In the genomic region with DNA sequence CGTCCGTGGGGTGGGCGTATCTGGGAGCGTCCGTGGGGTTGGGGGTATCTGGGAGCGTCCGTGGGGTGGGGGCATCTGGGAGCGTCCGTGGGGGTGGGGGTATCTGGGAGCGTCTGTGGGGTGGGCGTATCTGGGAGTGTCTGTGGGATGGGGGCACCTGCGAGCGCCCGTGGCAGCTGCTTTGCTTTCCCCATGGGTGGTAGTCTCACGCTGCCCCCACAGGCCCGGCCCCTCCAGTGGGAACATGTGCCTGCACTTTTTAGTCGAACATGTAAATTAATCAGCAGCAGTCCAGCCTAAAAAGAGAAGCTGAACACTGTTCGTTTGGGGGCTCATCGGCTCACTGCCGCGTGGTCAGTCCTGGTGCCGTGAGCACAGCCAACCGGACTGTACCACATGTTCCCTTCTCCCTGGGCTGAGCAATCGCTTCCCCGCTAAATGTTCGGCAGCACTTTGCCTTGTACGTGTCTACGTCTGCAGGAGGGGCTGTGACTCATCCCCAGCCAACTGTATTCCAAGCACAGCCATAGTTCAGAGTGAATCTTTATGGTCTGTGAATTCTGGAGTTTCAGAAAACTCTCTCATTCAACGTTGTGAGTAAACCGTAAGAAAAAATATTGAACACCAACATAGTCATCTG, we compare ENCODE assay signal across 10 cellular contexts.
DNase-seq lines count a peak whose midpoint lies in the region; ATAC-seq and TF ChIP-seq lines count a peak whose summit lies in the region.
"Had no signal": no experiment of that assay in that cellular context is flagged by ENCODE, and none has a peak within 500 bp of the region (broad histone marks: within the 10 kb centered on the region; RNA-seq: fewer than 3 reads in every experiment).

No MANE protein-coding gene starts in this region.

- TF ChIP-seq CTCF in GM10266 (IDR thresholded peaks at IDR 0.05; ENCODE audit: control insufficient read depth, insufficient read depth, low read depth, missing control alignments) = no peak

- DNase-seq in AG08395 (ENCODE audit: low spot score) = peak; percentile 80
- DNase-seq in HT1080 (ENCODE audit: low read depth) = peak; percentile 56
- peak in 38 of 61 donors; percentile 11 to 87 (median 38) for DNase-seq in caudate nucleus (lab: John Stamatoyannopoulos, UW)
- peak; percentile 43 for DNase-seq in middle frontal gyrus (ENCODE audit: extremely low spot score, low spot score)
- no peak for DNase-seq in GM10266 (ENCODE audit: extremely low spot score)
- no peak for DNase-seq in NCI-H2196 (lab: John Stamatoyannopoulos, UW; ENCODE audit: unreplicated experiment)

- ATAC-seq in HG03354 (IDR thresholded peaks at IDR 0.05; ENCODE audit: poor library complexity, severe bottlenecking, unreplicated experiment) (no peak), GM21528 (IDR thresholded peaks at IDR 0.05; ENCODE audit: low FRiP score, unreplicated experiment) (no peak)

- peak overlapping the region; percentile 59 for H3K27ac ChIP-seq in caudate nucleus (ENCODE audit: low read depth, low read length)
- H3K27ac ChIP-seq: C4-2B, coronary artery had no signal

Comparison
In these comparisons a context has a peak if more than half of its experiments do, and no peak if none do; other contexts are left out.
1. DNase-seq: peak in AG08395 (single experiment), HT1080 (single experiment), caudate nucleus (38 of 61) and middle frontal gyrus (single experiment); none in GM10266 (single experiment) and NCI-H2196 (single experiment).